1 cellular context compared by ENCODE assay signal in the genomic region with DNA sequence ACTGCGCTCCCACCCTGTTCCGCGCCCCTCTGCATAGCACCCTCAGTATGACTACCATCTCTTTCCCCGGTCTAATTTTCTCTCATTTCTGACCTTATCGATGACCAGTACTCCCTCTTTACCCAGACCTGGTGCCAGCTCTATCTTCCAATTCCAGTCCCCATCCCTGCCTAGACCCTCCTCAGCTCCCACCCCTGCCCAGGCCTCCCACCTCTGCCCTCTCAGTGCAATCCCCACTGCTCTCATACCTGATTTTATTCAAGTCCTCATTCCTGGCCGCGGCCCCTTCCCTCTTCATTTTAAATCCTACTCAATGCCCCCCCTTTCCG.
A peak's percentile ranks its signal among the peaks of the same experiment; 100 is the strongest.
TF ChIP-seq lines count a peak whose summit lies in the region.

No MANE protein-coding gene starts in this region.

TF ChIP-seq in HEK293, 187 proteins besides CTCF, POLR2A, EP300 and RAD21 (continued from another document):
- TF ChIP-seq ZBTB20 (tag by site-specific recombination; IDR thresholded peaks at IDR 0.05), result peak; percentile 79; the same call in 1 of the 2 replicates
- no peak for TF ChIP-seq ZNF239 (tag by site-specific recombination; IDR thresholded peaks at IDR 0.05)
- no peak for TF ChIP-seq ZNF473 (tag by site-specific recombination; IDR thresholded peaks at IDR 0.05)
- TF ChIP-seq ZNF776 (tag by site-specific recombination; IDR thresholded peaks at IDR 0.05; ENCODE audit: borderline replicate concordance), result no peak
- TF ChIP-seq KLF8 (tag by site-specific recombination; IDR thresholded peaks at IDR 0.05), result peak; percentile 74; the same call in 1 of the 2 replicates
- no peak for TF ChIP-seq ZNF214 (tag by site-specific recombination; IDR thresholded peaks at IDR 0.05; ENCODE audit: borderline replicate concordance)
- TF ChIP-seq MZF1 (tag by site-specific recombination; IDR thresholded peaks at IDR 0.05; ENCODE audit: borderline replicate concordance), result peak; percentile 13; the same call in 1 of the 2 replicates
- TF ChIP-seq, protein P1, sequence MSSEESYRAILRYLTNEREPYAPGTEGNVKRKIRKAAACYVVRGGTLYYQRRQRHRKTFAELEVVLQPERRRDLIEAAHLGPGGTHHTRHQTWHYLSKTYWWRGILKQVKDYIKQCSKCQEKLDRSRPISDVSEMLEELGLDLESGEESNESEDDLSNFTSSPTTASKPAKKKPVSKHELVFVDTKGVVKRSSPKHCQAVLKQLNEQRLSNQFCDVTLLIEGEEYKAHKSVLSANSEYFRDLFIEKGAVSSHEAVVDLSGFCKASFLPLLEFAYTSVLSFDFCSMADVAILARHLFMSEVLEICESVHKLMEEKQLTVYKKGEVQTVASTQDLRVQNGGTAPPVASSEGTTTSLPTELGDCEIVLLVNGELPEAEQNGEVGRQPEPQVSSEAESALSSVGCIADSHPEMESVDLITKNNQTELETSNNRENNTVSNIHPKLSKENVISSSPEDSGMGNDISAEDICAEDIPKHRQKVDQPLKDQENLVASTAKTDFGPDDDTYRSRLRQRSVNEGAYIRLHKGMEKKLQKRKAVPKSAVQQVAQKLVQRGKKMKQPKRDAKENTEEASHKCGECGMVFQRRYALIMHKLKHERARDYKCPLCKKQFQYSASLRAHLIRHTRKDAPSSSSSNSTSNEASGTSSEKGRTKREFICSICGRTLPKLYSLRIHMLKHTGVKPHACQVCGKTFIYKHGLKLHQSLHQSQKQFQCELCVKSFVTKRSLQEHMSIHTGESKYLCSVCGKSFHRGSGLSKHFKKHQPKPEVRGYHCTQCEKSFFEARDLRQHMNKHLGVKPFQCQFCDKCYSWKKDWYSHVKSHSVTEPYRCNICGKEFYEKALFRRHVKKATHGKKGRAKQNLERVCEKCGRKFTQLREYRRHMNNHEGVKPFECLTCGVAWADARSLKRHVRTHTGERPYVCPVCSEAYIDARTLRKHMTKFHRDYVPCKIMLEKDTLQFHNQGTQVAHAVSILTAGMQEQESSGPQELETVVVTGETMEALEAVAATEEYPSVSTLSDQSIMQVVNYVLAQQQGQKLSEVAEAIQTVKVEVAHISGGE (tag by site-specific recombination; conservative IDR thresholded peaks at IDR 0.05; ENCODE audit: low read depth), result no peak
- TF ChIP-seq YY1 (tag by site-specific recombination; IDR thresholded peaks at IDR 0.05), result no peak
- no peak for TF ChIP-seq ZNF658 (tag by site-specific recombination; IDR thresholded peaks at IDR 0.05)
- TF ChIP-seq ZNF664 (tag by site-specific recombination; IDR thresholded peaks at IDR 0.05), result no peak
- TF ChIP-seq, protein P2, sequence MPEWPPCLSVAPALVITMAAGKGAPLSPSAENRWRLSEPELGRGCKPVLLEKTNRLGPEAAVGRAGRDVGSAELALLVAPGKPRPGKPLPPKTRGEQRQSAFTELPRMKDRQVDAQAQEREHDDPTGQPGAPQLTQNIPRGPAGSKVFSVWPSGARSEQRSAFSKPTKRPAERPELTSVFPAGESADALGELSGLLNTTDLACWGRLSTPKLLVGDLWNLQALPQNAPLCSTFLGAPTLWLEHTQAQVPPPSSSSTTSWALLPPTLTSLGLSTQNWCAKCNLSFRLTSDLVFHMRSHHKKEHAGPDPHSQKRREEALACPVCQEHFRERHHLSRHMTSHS (tag by site-specific recombination; IDR thresholded peaks at IDR 0.05), result no peak
- TF ChIP-seq ZNF280D (tag by site-specific recombination; IDR thresholded peaks at IDR 0.05), result no peak
- 0 out of 2 replicates have a peak, but pooled peaks have one; percentile 52 for TF ChIP-seq ZNF335 (tag by site-specific recombination; conservative IDR thresholded peaks at IDR 0.05)
- no peak for TF ChIP-seq ZNF521 (tag by site-specific recombination; IDR thresholded peaks at IDR 0.05)
- no peak for TF ChIP-seq ZNF426 (tag by site-specific recombination; IDR thresholded peaks at IDR 0.05)
- no peak for TF ChIP-seq ZNF677 (tag by site-specific recombination; IDR thresholded peaks at IDR 0.05)
- no peak; the same call in 1 of the 2 replicates for TF ChIP-seq ZBTB7A (tag by site-specific recombination; IDR thresholded peaks at IDR 0.05; ENCODE audit: low read depth)
- TF ChIP-seq, protein P3, sequence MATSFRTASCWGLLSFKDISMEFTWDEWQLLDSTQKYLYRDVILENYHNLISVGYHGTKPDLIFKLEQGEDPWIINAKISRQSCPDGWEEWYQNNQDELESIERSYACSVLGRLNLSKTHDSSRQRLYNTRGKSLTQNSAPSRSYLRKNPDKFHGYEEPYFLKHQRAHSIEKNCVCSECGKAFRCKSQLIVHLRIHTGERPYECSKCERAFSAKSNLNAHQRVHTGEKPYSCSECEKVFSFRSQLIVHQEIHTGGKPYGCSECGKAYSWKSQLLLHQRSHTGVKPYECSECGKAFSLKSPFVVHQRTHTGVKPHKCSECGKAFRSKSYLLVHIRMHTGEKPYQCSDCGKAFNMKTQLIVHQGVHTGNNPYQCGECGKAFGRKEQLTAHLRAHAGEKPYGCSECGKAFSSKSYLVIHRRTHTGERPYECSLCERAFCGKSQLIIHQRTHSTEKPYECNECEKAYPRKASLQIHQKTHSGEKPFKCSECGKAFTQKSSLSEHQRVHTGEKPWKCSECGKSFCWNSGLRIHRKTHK (tag by site-specific recombination; IDR thresholded peaks at IDR 0.05), result no peak
- TF ChIP-seq ZNF2 (tag by site-specific recombination; IDR thresholded peaks at IDR 0.05), result no peak
- TF ChIP-seq ZNF398 (tag by site-specific recombination; IDR thresholded peaks at IDR 0.05), result peak; percentile 60; the same call in 1 of the 2 replicates
- TF ChIP-seq ZNF157 (tag by site-specific recombination; IDR thresholded peaks at IDR 0.05), result no peak
- TF ChIP-seq ZIC2 (tag by site-specific recombination; IDR thresholded peaks at IDR 0.05), result peak; percentile 56; the same call in 1 of the 2 replicates
- TF ChIP-seq ZBTB21 (tag by site-specific recombination; IDR thresholded peaks at IDR 0.05), result no peak
- TF ChIP-seq ZNF544 (tag by site-specific recombination; IDR thresholded peaks at IDR 0.05), result no peak
- TF ChIP-seq ZNF76 (tag by site-specific recombination; IDR thresholded peaks at IDR 0.05; ENCODE audit: borderline replicate concordance, low read depth), result no peak
- TF ChIP-seq TCF7L2 (IDR thresholded peaks at IDR 0.05; ENCODE audit: borderline replicate concordance, low read depth, low read length), result no peak
- TF ChIP-seq ZNF843 (tag by site-specific recombination; IDR thresholded peaks at IDR 0.05), result no peak
- TF ChIP-seq ZFHX2 (tag by site-specific recombination; conservative IDR thresholded peaks at IDR 0.05), result peak; percentile 71; the same call in 1 of the 2 replicates
TF ChIP-seq in HEK293: peak in this region for 20.
